ENCODE assay signal across 8 cellular contexts in the genomic region with DNA sequence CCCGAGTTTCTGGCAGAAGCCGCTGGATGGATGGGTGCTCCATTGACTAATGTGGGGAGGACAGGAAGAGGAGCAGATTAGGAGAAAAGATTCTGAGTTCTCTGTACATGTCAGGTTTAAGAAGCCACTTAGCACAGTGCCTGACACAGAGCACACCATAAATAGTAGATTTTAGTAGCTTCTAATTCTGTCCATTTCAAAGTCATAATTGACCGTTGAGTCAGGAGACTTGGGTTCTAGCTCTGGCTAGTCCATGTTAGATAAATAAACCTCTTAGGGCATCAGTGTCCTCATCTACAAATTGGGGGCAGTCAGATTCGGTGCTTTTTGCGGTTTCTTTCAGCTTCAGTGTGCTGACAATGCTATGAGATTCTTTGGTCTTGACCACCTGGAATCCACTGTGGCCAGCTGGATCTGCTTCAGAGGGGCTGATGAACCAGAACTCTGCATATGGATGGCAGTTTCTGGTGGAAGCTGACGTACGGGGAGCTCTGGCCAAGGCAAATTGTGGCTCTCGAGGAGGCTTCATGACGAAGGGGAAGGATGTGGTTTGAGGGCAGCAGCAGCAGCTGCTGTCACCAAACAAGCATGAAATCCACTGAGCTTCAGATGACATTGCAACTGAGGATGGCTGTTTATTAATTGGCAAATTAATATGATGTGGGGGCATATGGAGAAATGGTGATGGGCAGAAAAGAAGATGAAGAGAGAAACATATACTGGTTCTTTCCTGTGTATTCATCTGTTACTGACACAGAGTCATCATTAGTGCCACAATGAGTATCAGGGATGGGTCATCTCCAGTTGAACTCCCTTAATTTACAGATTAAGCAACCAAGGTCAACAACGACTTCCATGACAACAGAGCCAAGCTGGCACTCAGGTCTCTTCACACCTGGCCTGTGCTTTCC.
A peak's percentile ranks its signal among the peaks of the same experiment; 100 is the strongest.
DNase-seq lines count a peak whose midpoint lies in the region; TF ChIP-seq lines count a peak whose summit lies in the region.

No MANE protein-coding gene starts in this region.

- no peak overlapping the region for H2BK12ac ChIP-seq in H9 (ENCODE audit: insufficient read length, low read depth, low read length)

- no peak overlapping the region for H2BK15ac ChIP-seq in H9 (ENCODE audit: low read depth, low read length)

- peaks cover 3% of the 10 kb centered on the region for H3K4me1 ChIP-seq in H9 (ENCODE audit: insufficient read depth, low read length)

- H3K36me3 Mint-ChIP-seq in H9 (ENCODE audit: insufficient read depth in 1 of 3, low read depth in 3 of 3), result peaks cover 0 to 8% (median 5%) of the 10 kb centered on the region in 3 experiments; a peak in 3 of 7 replicates

- no peaks in the 10 kb centered on the region for H3K79me1 ChIP-seq in H9 (ENCODE audit: insufficient read depth, low read depth, low read length, poor library complexity, severe bottlenecking)

- H3K9me3 ChIP-seq in H9 (ENCODE audit: control insufficient read depth, low read depth, low read length), result no peaks in the 10 kb centered on the region
- peaks cover 9% of the 10 kb centered on the region for H3K9me3 ChIP-seq in WERI-Rb-1 (ENCODE audit: severe bottlenecking)

- no peak overlapping the region for H4K5ac ChIP-seq in H9 (ENCODE audit: insufficient read length, low read depth, low read length)

- H3K27me3 ChIP-seq in H9 (ENCODE audit: insufficient read depth, low read length) (no peaks in the 10 kb centered on the region), WERI-Rb-1 (ENCODE audit: insufficient read depth, low read depth, severe bottlenecking) (no peaks in the 10 kb centered on the region)

- peak; percentile 76 for DNase-seq in GM10266 (ENCODE audit: extremely low spot score)
- no peak for DNase-seq in H9
- DNase-seq in NAMALWA (ENCODE audit: low spot score), result peak; percentile 90
- DNase-seq in activated CD4-positive, alpha-beta T cell treated with anti-CD3 and anti-CD28 coated beads, Interleukin-2, amount 50 U/mL, for 4 hours, result peak; percentile 43 to 47
- peak; percentile 59 to 66 for DNase-seq in foreskin fibroblast
- DNase-seq in stimulated activated CD8-positive, alpha-beta memory T cell treated with anti-CD3 and anti-CD28 coated beads, Interleukin-15, amount 100 ng/mL, for 48 hours (ENCODE audit: low read depth in 2 of 2), result peak; percentile 44 to 49
- DNase-seq in HuH-7.5 (ENCODE audit: low spot score), result no peak
- DNase-seq in WERI-Rb-1, result no peak

- H3K18ac ChIP-seq in H9 (ENCODE audit: insufficient read length, low read depth, low read length), result no peak overlapping the region

- H3K27ac ChIP-seq in H9 (ENCODE audit: insufficient read length, low read depth, low read length) (no peak overlapping the region), WERI-Rb-1 (no peak overlapping the region)

- no peak overlapping the region for H3K4me2 ChIP-seq in H9 (ENCODE audit: insufficient read depth, insufficient read length, low read length)

- H3K9me3 Mint-ChIP-seq in H9, result no peaks in the 10 kb centered on the region

- H2BK5ac ChIP-seq in H9 (ENCODE audit: insufficient read length, low read length), result no peak overlapping the region

- no peaks in the 10 kb centered on the region for H4K20me1 ChIP-seq in H9 (ENCODE audit: control insufficient read depth, insufficient read depth, insufficient read length)

- H3K27ac Mint-ChIP-seq in H9, result peak overlapping the region in 2 of 3 experiments; percentile 13 to 20; a peak in 1 of 7 replicates

- H2AFZ ChIP-seq in H9 (ENCODE audit: low read length), result no peak overlapping the region

- TF ChIP-seq CTCF in GM10266 (IDR thresholded peaks at IDR 0.05; ENCODE audit: control insufficient read depth, insufficient read depth, low read depth, missing control alignments) (no peak), H9 (conservative IDR thresholded peaks at IDR 0.05) (no peak), foreskin fibroblast (IDR thresholded peaks at IDR 0.05; ENCODE audit: low read depth, low read length) (no peak), WERI-Rb-1 (IDR thresholded peaks at IDR 0.05; ENCODE audit: low read depth, low read length) (no peak)

- H3K4me3 ChIP-seq in foreskin fibroblast (ENCODE audit: low read depth in 1 of 2, low read length in 2 of 2), result no peak overlapping the region
- no peak overlapping the region for H3K4me3 ChIP-seq in WERI-Rb-1 (ENCODE audit: low read depth, low read length)

- no peak overlapping the region for H2BK120ac ChIP-seq in H9 (ENCODE audit: low read depth, low read length, poor library complexity, severe bottlenecking)

- no peak overlapping the region; the same call in 1 of the 2 replicates for H3K14ac ChIP-seq in H9 (ENCODE audit: insufficient read depth, low read length)

- peaks cover 8 to 14% of the 10 kb centered on the region in 2 experiments for H3K4me1 Mint-ChIP-seq in H9

- H3K23me2 ChIP-seq in H9 (ENCODE audit: insufficient read length, low read depth, low read length, poor library complexity, severe bottlenecking), result no peaks in the 10 kb centered on the region

- no peaks in the 10 kb centered on the region; the same call in 1 of the 2 replicates for H3K36me3 ChIP-seq in WERI-Rb-1

- H3K4me3 Mint-ChIP-seq in H9, result no peak overlapping the region

- H3K9ac ChIP-seq in H9 (ENCODE audit: extremely low read depth, insufficient read length, low read length), result no peak overlapping the region

- H3K56ac ChIP-seq in H9 (ENCODE audit: insufficient read length, low read depth, low read length), result no peak overlapping the region

- no peak overlapping the region for H4K8ac ChIP-seq in H9 (replicated peaks; ENCODE audit: insufficient read length, low read depth, low read length)

- H3T11ph ChIP-seq in H9 (ENCODE audit: low read length), result no peak overlapping the region

- no peaks in the 10 kb centered on the region for H3K79me2 ChIP-seq in H9 (ENCODE audit: insufficient read depth, low read length)

- no CpG with 5 or more reads among the region's 10 CpGs for WGBS in H9 (ENCODE audit: extremely low coverage, insufficient read length, low lambda C conversion rate)

- no peak overlapping the region for H2BK20ac ChIP-seq in H9 (ENCODE audit: low read depth, low read length, poor library complexity, severe bottlenecking)

- no peak overlapping the region for H3K4ac ChIP-seq in H9 (ENCODE audit: low read depth, low read length)

- H2AK5ac ChIP-seq in H9 (ENCODE audit: insufficient read length, low read length), result no peak overlapping the region

- H4K91ac ChIP-seq in H9 (ENCODE audit: insufficient read length, low read depth, low read length), result no peak overlapping the region

- no peaks in the 10 kb centered on the region for H3K27me3 Mint-ChIP-seq in H9 (ENCODE audit: low read depth)

- H3K23ac ChIP-seq in H9 (ENCODE audit: insufficient read length, low read depth, low read length), result no peak overlapping the region

Comparison
In these comparisons a context has a peak if more than half of its experiments do, and no peak if none do; other contexts are left out.
1. DNase-seq: peak in GM10266 (single experiment), NAMALWA (single experiment), activated CD4-positive, alpha-beta T cell treated with anti-CD3 and anti-CD28 coated beads, Interleukin-2, amount 50 U/mL, for 4 hours (2 of 2), foreskin fibroblast (2 of 2) and stimulated activated CD8-positive, alpha-beta memory T cell treated with anti-CD3 and anti-CD28 coated beads, Interleukin-15, amount 100 ng/mL, for 48 hours (2 of 2); none in H9 (single experiment), HuH-7.5 (single experiment) and WERI-Rb-1 (single experiment).